1 cellular context compared by ENCODE assay signal in genomic region chr5:131228646-131229045, GRCh38.
TF ChIP-seq lines count a peak whose summit lies in the region.

No MANE protein-coding gene starts in this region.

TF ChIP-seq in IMR-90, 13 proteins besides CTCF, POLR2A, EP300 and RAD21:
- no peak for TF ChIP-seq MXI1 (IDR thresholded peaks at IDR 0.05; ENCODE audit: borderline replicate concordance, low read depth, low read length)
- TF ChIP-seq BHLHE40 (IDR thresholded peaks at IDR 0.05; ENCODE audit: low read depth, low read length), result no peak
- TF ChIP-seq NFE2L2 (IDR thresholded peaks at IDR 0.05; ENCODE audit: low read depth, low read length), result no peak
- no peak for TF ChIP-seq CEBPB (IDR thresholded peaks at IDR 0.05; ENCODE audit: low read depth, low read length)
- TF ChIP-seq ELK1 (IDR thresholded peaks at IDR 0.05; ENCODE audit: borderline replicate concordance, low read depth, low read length), result no peak
